10 cellular contexts compared by ENCODE assay signal in genomic region chr6:111737065-111737521, GRCh38.
DNase-seq lines count a peak whose midpoint lies in the region; ATAC-seq and TF ChIP-seq lines count a peak whose summit lies in the region.
"Had no signal": no experiment of that assay in that cellular context is flagged by ENCODE, and none has a peak within 500 bp of the region (broad histone marks: within the 10 kb centered on the region; RNA-seq: fewer than 3 reads in every experiment).

No MANE protein-coding gene starts in this region.

- H3K27me3 ChIP-seq in PC-3 (ENCODE audit: low read length) (no peaks in the 10 kb centered on the region), adipocyte (replicated peaks; ENCODE audit: control insufficient read depth, insufficient read depth, low read length) (no peaks in the 10 kb centered on the region), sigmoid colon (no peaks in the 10 kb centered on the region)

- H3K4me3 ChIP-seq in PC-3 (ENCODE audit: low read length) = no peak overlapping the region
- no peak overlapping the region for H3K4me3 ChIP-seq in adipocyte (ENCODE audit: low read length)
- no peak overlapping the region for H3K4me3 ChIP-seq in sigmoid colon

- CTCF ChIA-PET in PC-3 (lab: Charles Lee) = no interaction called here

- H3K4me2 ChIP-seq in PC-3 (ENCODE audit: low read length) = no peak overlapping the region

- DNase-seq in Daoy (ENCODE audit: low read depth) = peak; percentile 59
- peak; percentile 15 for DNase-seq in PC-3
- DNase-seq in adipocyte (ENCODE audit: low read depth) = peak; percentile 25
- DNase-seq in natural killer cell = no peak
- DNase-seq in GM20000 (ENCODE audit: low spot score) = no peak
- no peak for DNase-seq in NCI-H446 (lab: John Stamatoyannopoulos, UW)
- no peak for DNase-seq in GM19238 (ENCODE audit: insufficient read length, low spot score)
- DNase-seq in sigmoid colon = no peak
- DNase-seq: MM.1S had no signal

- H3K9me3 ChIP-seq in PC-3 (ENCODE audit: low read length) (no peaks in the 10 kb centered on the region), adipocyte (ENCODE audit: control insufficient read depth, low read length) (peaks cover 7% of the 10 kb centered on the region), sigmoid colon (no peaks in the 10 kb centered on the region)

- H3K9ac ChIP-seq in PC-3 (ENCODE audit: low read length) = no peak overlapping the region
- no peak overlapping the region for H3K9ac ChIP-seq in adipocyte (ENCODE audit: low read length)
- H3K9ac ChIP-seq: parathyroid adenoma had no signal

- H3K27ac Mint-ChIP-seq in natural killer cell = peak overlapping the region; percentile 90 to 100

- H3K27me3 Mint-ChIP-seq in natural killer cell (ENCODE audit: low read depth in 2 of 2) = no peaks in the 10 kb centered on the region

- POLR2A ChIA-PET in PC-3 (lab: Charles Lee; ENCODE audit: unreplicated experiment) = no interaction called here

- BruUV-seq in PC-3 (replicated peaks; lab: Mats Ljungman, UMichigan) = no TSS peak

- intact Hi-C loops in PC-3 (cut with micrococcal nuclease) = no loop called here
- intact Hi-C loops in natural killer cell (cut with micrococcal nuclease) = loop anchor here (2.0 kb wide), 2 partner anchors 14 to 28 kb away; no protein-coding TSS in a partner anchor
- intact Hi-C loops in sigmoid colon (cut with DNase I) = no loop called here

- H4K20me1 ChIP-seq in PC-3 (ENCODE audit: low read length) = no peaks in the 10 kb centered on the region

- no peaks in the 10 kb centered on the region for H3K9me2 ChIP-seq in PC-3 (replicated peaks; ENCODE audit: low read length)

- H3K4me1 ChIP-seq in PC-3 (ENCODE audit: insufficient read depth, low read length) (no peaks in the 10 kb centered on the region), adipocyte (ENCODE audit: control insufficient read depth, insufficient read depth, low read length) (peaks cover 22% of the 10 kb centered on the region), sigmoid colon (peaks cover 0 to 27% (median 20%) of the 10 kb centered on the region in 4 donors)

- TF ChIP-seq CTCF in PC-3 (conservative IDR thresholded peaks at IDR 0.05; ENCODE audit: low read depth, low read length) (no peak), natural killer cell (IDR thresholded peaks at IDR 0.05) (no peak), GM20000 (IDR thresholded peaks at IDR 0.05; ENCODE audit: extremely low read depth, missing control alignments) (no peak), sigmoid colon (IDR thresholded peaks at IDR 0.05) (no peak)

- TF ChIP-seq POLR2A in sigmoid colon (IDR thresholded peaks at IDR 0.05) = no peak

- WGBS in sigmoid colon, 2 donors = 52 to 55% methylated on average over 3 of the region's 3 CpGs

- TF ChIP-seq EP300 in sigmoid colon (IDR thresholded peaks at IDR 0.05) = no peak

- no peaks in the 10 kb centered on the region for H3K79me2 ChIP-seq in PC-3 (ENCODE audit: low read length)

- ATAC-seq in PC-3 (no peak), natural killer cell (peak; percentile 28 to 41 (median 36))

- H3K9me3 Mint-ChIP-seq in natural killer cell = no peaks in the 10 kb centered on the region

- H3K36me3 ChIP-seq in PC-3 (ENCODE audit: low read depth, low read length) = no peaks in the 10 kb centered on the region
- H3K36me3 ChIP-seq in adipocyte (ENCODE audit: control insufficient read depth, insufficient read depth, low read length, severe bottlenecking) = peaks cover 34% of the 10 kb centered on the region
- no peaks in the 10 kb centered on the region for H3K36me3 ChIP-seq in sigmoid colon

- peak overlapping the region; percentile 43 for H3K4me3 Mint-ChIP-seq in natural killer cell

- no peak overlapping the region for H2AFZ ChIP-seq in PC-3 (ENCODE audit: low read length)
- H2AFZ ChIP-seq: parathyroid adenoma had no signal

- no peaks in the 10 kb centered on the region for H3K36me3 Mint-ChIP-seq in natural killer cell

- H3K27ac ChIP-seq in PC-3 (ENCODE audit: low read length) (no peak overlapping the region), sigmoid colon (no peak overlapping the region)
- H3K27ac ChIP-seq: parathyroid adenoma had no signal

- peaks cover 97% of the 10 kb centered on the region in 2 donors for H3K4me1 Mint-ChIP-seq in natural killer cell

- no peaks in the 10 kb centered on the region for H3F3A ChIP-seq in PC-3 (ENCODE audit: low read length, unreplicated experiment)

Comparison
In these comparisons a context has a peak if more than half of its experiments do, and no peak if none do; other contexts are left out.
1. DNase-seq: peak in Daoy (single experiment), PC-3 (single experiment) and adipocyte (single experiment); none in natural killer cell (single experiment), GM20000 (single experiment), NCI-H446 (0 of 2), GM19238 (single experiment) and sigmoid colon (single experiment).